Comparison of ENCODE assay signal across 13 cellular contexts in genomic region chr17:16171613-16172012, GRCh38. TPM values are rescaled to one million over a fixed set of nuclear protein-coding genes. Genes with fewer than 3 reads are reported as not detected.
DNase-seq lines count a peak whose midpoint lies in the region; ATAC-seq and TF ChIP-seq lines count a peak whose summit lies in the region.
"Had no signal": no experiment of that assay in that cellular context is flagged by ENCODE, and none has a peak within 500 bp of the region (broad histone marks: within the 10 kb centered on the region; RNA-seq: fewer than 3 reads in every experiment).

No MANE protein-coding gene starts in this region.

- H3K36me3 ChIP-seq in HEK293 (ENCODE audit: control insufficient read depth in 2 of 2, insufficient read depth in 1 of 2, low read length in 2 of 2) (peaks cover 10 to 31% of the 10 kb centered on the region in 2 experiments), Panc1 (ENCODE audit: control insufficient read depth, insufficient read depth, low read length) (no peaks in the 10 kb centered on the region), hepatocyte (replicated peaks; ENCODE audit: insufficient read depth, low read depth) (no peaks in the 10 kb centered on the region), spleen (peaks cover 0 to 83% (median 32%) of the 10 kb centered on the region in 6 donors)

- peak overlapping the region; percentile 6 for H3K4me2 ChIP-seq in hepatocyte

- in situ Hi-C loops in Panc1 (cut with HindIII; ENCODE audit: low pct_unique_long_range_greater_than_20kb, low sequenced_read_pairs) = no loop called here

- CTCF ChIA-PET in HEK293 (lab: Yijun Ruan, JAX) (no interaction called here), Panc1 (lab: Charles Lee) (no interaction called here)

- TF ChIP-seq POLR2A in spleen (IDR thresholded peaks at IDR 0.05) = no peak

- H3K27ac ChIP-seq in 22Rv1 (peak overlapping the region; percentile 43), HEK293 (ENCODE audit: extremely low read depth, low read depth, low read length) (peak overlapping the region; percentile 51; the same call in 1 of the 2 replicates), Panc1 (ENCODE audit: low read length) (no peak overlapping the region), hepatocyte (no peak overlapping the region), spleen (no peak overlapping the region), dorsolateral prefrontal cortex (no peak overlapping the region)
- H3K27ac ChIP-seq: psoas muscle, SJCRH30 had no signal

- POLR2A ChIA-PET in HEK293 (lab: Yijun Ruan, JAX) = no interaction called here
- POLR2A ChIA-PET in Panc1 (lab: Charles Lee) = no interaction called here

- peaks cover 20% of the 10 kb centered on the region for H4K20me1 ChIP-seq in hepatocyte (ENCODE audit: insufficient read depth, poor library complexity, severe bottlenecking)

- DNase-seq in Panc1 (ENCODE audit: low read depth, low spot score) (peak; percentile 39), hepatocyte (ENCODE audit: low spot score) (peak; percentile 14), spleen (no peak), pons (ENCODE audit: low spot score) (no peak), dorsolateral prefrontal cortex (no peak)
- DNase-seq: activated naive CD8-positive, alpha-beta T cell treated with anti-CD3 and anti-CD28 coated beads for 36 hours; cortex of kidney; NCI-H446 treated with DMSO at 0.1 percent for 48 hours; psoas muscle; SJCRH30 had no signal

- H3K4me1 ChIP-seq in HEK293 (ENCODE audit: control insufficient read depth, insufficient read depth, low read length) (peaks cover 9% of the 10 kb centered on the region), Panc1 (ENCODE audit: control insufficient read depth, insufficient read depth, low read length) (peaks cover 6% of the 10 kb centered on the region), hepatocyte (ENCODE audit: insufficient read depth) (no peaks in the 10 kb centered on the region), spleen (no peaks in the 10 kb centered on the region)
- H3K4me1 ChIP-seq: psoas muscle, SJCRH30 had no signal

- peaks cover 68% of the 10 kb centered on the region for H3K79me2 ChIP-seq in hepatocyte

- ATAC-seq in Panc1 = peak; percentile 88
- no peak for ATAC-seq in HG03095 (IDR thresholded peaks at IDR 0.05; ENCODE audit: unreplicated experiment)
- ATAC-seq: psoas muscle had no signal

- intact Hi-C loops in Panc1 (cut with micrococcal nuclease; ENCODE audit: unreplicated experiment) (no loop called here), spleen (cut with DNase I; ENCODE audit: low total_unique reads) (no loop called here), dorsolateral prefrontal cortex (cut with DNase I) (no loop called here)

- H3K9me3 ChIP-seq in HEK293 (ENCODE audit: control insufficient read depth, insufficient read depth, low read depth, low read length) (no peaks in the 10 kb centered on the region), Panc1 (ENCODE audit: control insufficient read depth, insufficient read depth, low read depth, low read length) (no peaks in the 10 kb centered on the region), hepatocyte (ENCODE audit: low read depth) (no peaks in the 10 kb centered on the region), spleen (no peaks in the 10 kb centered on the region)
- H3K9me3 ChIP-seq: psoas muscle had no signal

- no peak for TF ChIP-seq CTCF in 22Rv1 (IDR thresholded peaks at IDR 0.05)
- no peak for TF ChIP-seq CTCF in HEK293 (tag by site-specific recombination; IDR thresholded peaks at IDR 0.05)
- no peak for TF ChIP-seq CTCF in Panc1 (IDR thresholded peaks at IDR 0.05)
- TF ChIP-seq CTCF in hepatocyte (IDR thresholded peaks at IDR 0.05; ENCODE audit: poor library complexity) = no peak
- no peak for TF ChIP-seq CTCF in spleen (IDR thresholded peaks at IDR 0.05 in 8 of 11, conservative IDR thresholded peaks at IDR 0.05 in 3 of 11)
- no peak for TF ChIP-seq CTCF in dorsolateral prefrontal cortex (IDR thresholded peaks at IDR 0.05 in 54 of 56, conservative IDR thresholded peaks at IDR 0.05 in 2 of 56; ENCODE audit: low read depth in 1 of 56, partially characterized antibody in 56 of 56)

- 54% methylated on average over 7 of the region's 7 CpGs for WGBS in hepatocyte (ENCODE audit: low lambda C conversion rate, missing lambda C conversion rate)
- 93 to 95% (median 94%) methylated on average over 7 of the region's 7 CpGs for WGBS in spleen, 5 donors

- H3K4me3 ChIP-seq in HEK293 (ENCODE audit: low read depth, low read length) (no peak overlapping the region), Panc1 (ENCODE audit: low read depth in 2 of 2, low read length in 2 of 2) (peak overlapping the region in 1 of 2 experiments; percentile 6; a peak in 1 of 4 replicates), hepatocyte (no peak overlapping the region), spleen (no peak overlapping the region), dorsolateral prefrontal cortex (no peak overlapping the region)
- H3K4me3 ChIP-seq: psoas muscle, SJCRH30 had no signal

- no peaks in the 10 kb centered on the region for H3K27me3 ChIP-seq in Panc1 (ENCODE audit: control insufficient read depth, insufficient read depth, low read length)
- H3K27me3 ChIP-seq in hepatocyte = no peaks in the 10 kb centered on the region
- no peaks in the 10 kb centered on the region for H3K27me3 ChIP-seq in spleen (replicated peaks in 1 of 7)
- no peaks in the 10 kb centered on the region for H3K27me3 ChIP-seq in dorsolateral prefrontal cortex
- H3K27me3 ChIP-seq: SJCRH30 had no signal

- no peaks in the 10 kb centered on the region for H3K9me2 ChIP-seq in hepatocyte (replicated peaks; ENCODE audit: insufficient read depth)

- H2AFZ ChIP-seq in hepatocyte = no peak overlapping the region

- BruUV-seq in Panc1 (replicated peaks; lab: Mats Ljungman, UMichigan) = no TSS peak

TF ChIP-seq in HEK293, 187 proteins besides CTCF, POLR2A, EP300 and RAD21:
- TF ChIP-seq ZNF677 (tag by site-specific recombination; IDR thresholded peaks at IDR 0.05) = no peak
- TF ChIP-seq OSR2 (tag by site-specific recombination; IDR thresholded peaks at IDR 0.05) = peak; percentile 70
- TF ChIP-seq PRDM1 (tag by site-specific recombination; IDR thresholded peaks at IDR 0.05) = peak; percentile 46; the same call in 1 of the 2 replicates

RNA-seq across cellular contexts. Expression of gene NCOR1, which starts 43.7 kb away (rescaled TPM):
- total RNA-seq in Panc1 (2021; ENCODE audit: unreplicated experiment) = 83.8 TPM
- polyA plus RNA-seq in Panc1 (2012; ENCODE audit: insufficient read length) = 48.7 TPM
- total RNA-seq in hepatocyte = 64.6 and 73.7 TPM in 2 replicates
- 117 and 134 TPM in 2 replicates for polyA plus RNA-seq in hepatocyte
- 100 to 1,000 TPM; 128 to 250 (median 152) TPM for total RNA-seq in spleen
- 10 to 100 TPM; 28.4 to 76.1 (median 37.2) TPM for polyA plus RNA-seq in spleen
- 100 to 1,000 TPM; 122 to 199 (median 161) TPM for total RNA-seq in dorsolateral prefrontal cortex

RNA-seq across cellular contexts. Expression of gene PIGL, which starts 45.4 kb away (rescaled TPM):
- 14.8 TPM for total RNA-seq in Panc1 (2021; ENCODE audit: unreplicated experiment)
- 8.3 TPM for polyA plus RNA-seq in Panc1 (2012; ENCODE audit: insufficient read length)
- 31.4 and 35.9 TPM in 2 replicates for total RNA-seq in hepatocyte
- 21.2 and 26.0 TPM in 2 replicates for polyA plus RNA-seq in hepatocyte
- total RNA-seq in spleen = 10 to 100 TPM; 36.4 to 81.9 (median 67.9) TPM
- 10 to 100 TPM; 14.5 to 22.3 (median 17.1) TPM for polyA plus RNA-seq in spleen
- total RNA-seq in dorsolateral prefrontal cortex = 10 to 100 TPM; 24.7 to 68.2 (median 43.1) TPM

Comparison
In these comparisons a context has a peak if more than half of its experiments do, and no peak if none do; other contexts are left out.
1. H3K27ac ChIP-seq: peak in 22Rv1 (single experiment) and HEK293 (single experiment); none in Panc1 (single experiment), hepatocyte (single experiment), spleen (0 of 8) and dorsolateral prefrontal cortex (0 of 59).
2. DNase-seq: peak in Panc1 (single experiment) and hepatocyte (single experiment); none in spleen (single experiment), pons (single experiment) and dorsolateral prefrontal cortex (0 of 10).